In genomic region chr1:155063550-155064108, GRCh38 we compare ENCODE assay signal across 8 cellular contexts. TPM values are rescaled to one million over a fixed set of nuclear protein-coding genes. Genes with fewer than 3 reads are reported as not detected.
DNase-seq lines count a peak whose midpoint lies in the region; ATAC-seq and TF ChIP-seq lines count a peak whose summit lies in the region.

A gene with protein sequence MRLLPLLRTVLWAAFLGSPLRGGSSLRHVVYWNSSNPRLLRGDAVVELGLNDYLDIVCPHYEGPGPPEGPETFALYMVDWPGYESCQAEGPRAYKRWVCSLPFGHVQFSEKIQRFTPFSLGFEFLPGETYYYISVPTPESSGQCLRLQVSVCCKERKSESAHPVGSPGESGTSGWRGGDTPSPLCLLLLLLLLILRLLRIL (plus strand): TSS chr1:155063740. CDS start chr1:155063824, 84 bp downstream.

- H3K36me3 Mint-ChIP-seq in WTC11: peaks cover 21% of the 10 kb centered on the region

- peaks cover 19% of the 10 kb centered on the region for H3K4me1 Mint-ChIP-seq in WTC11

- peak within 1 kb of the TSS; percentile 91 for H3K4me3 Mint-ChIP-seq in WTC11

- H3K27ac ChIP-seq in caudate nucleus (ENCODE audit: low read depth, low read length): peak within 1 kb of the TSS; percentile 54

- peak within 1 kb of the TSS; percentile 98 for H3K27ac Mint-ChIP-seq in WTC11

- no peaks in the 10 kb centered on the region for H3K27me3 Mint-ChIP-seq in WTC11 (ENCODE audit: low read depth)

- H3K9me3 Mint-ChIP-seq in WTC11: no peaks in the 10 kb centered on the region

- CTCF ChIA-PET in WTC11 (lab: Charles Lee): interaction anchor here (0.6 to 8.3 kb wide), 17 partner anchors 13 to 496 kb away, joined by 3 to 176 read pairs (median 20); partner anchors contain the start of genes ADAM15, CHRNB2, CKS1B and EFNA3

- DNase-seq in NCI-H2029 treated with DMSO at 0.1 percent for 48 hours (lab: John Stamatoyannopoulos, UW) (peak; percentile 10), NCI-H2029 (lab: John Stamatoyannopoulos, UW) (no peak), NCI-H2171 treated with DMSO at 0.1 percent for 48 hours (lab: John Stamatoyannopoulos, UW) (peak; percentile 76), WTC11 (ENCODE audit: low spot score) (peak; percentile 93), caudate nucleus (lab: John Stamatoyannopoulos, UW) (peak in 41 of 61 donors; percentile 8 to 70 (median 35)), islet precursor cell (peak; percentile 93)
- DNase-seq in stimulated activated CD4-positive, alpha-beta T cell treated with anti-CD3 and anti-CD28 coated beads, Interleukin-12 subunit alpha, Interleukin-12 subunit beta, amount 100 ng/mL, for 4 hours: peak; percentile 78

- peak; percentile 79 for ATAC-seq in HG02852 (IDR thresholded peaks at IDR 0.05; ENCODE audit: unreplicated experiment)
- ATAC-seq in WTC11: peak; percentile 74

- no peak for TF ChIP-seq CTCF in WTC11 (IDR thresholded peaks at IDR 0.05)

- POLR2A ChIA-PET in WTC11 (lab: Charles Lee): interaction anchor here (0.7 to 3.5 kb wide), 5 partner anchors 17 to 104 kb away, joined by 3 to 10 read pairs (median 3); no protein-coding TSS in a partner anchor

TF ChIP-seq in WTC11, 78 proteins besides CTCF, POLR2A, EP300 and RAD21:
- TF ChIP-seq JAZF1 (CRISPR knock-in tag; IDR thresholded peaks at IDR 0.05): no peak
- peak; percentile 18; the same call in 1 of the 2 replicates for TF ChIP-seq MAX (CRISPR knock-in tag; IDR thresholded peaks at IDR 0.05)
- TF ChIP-seq, protein P1, sequence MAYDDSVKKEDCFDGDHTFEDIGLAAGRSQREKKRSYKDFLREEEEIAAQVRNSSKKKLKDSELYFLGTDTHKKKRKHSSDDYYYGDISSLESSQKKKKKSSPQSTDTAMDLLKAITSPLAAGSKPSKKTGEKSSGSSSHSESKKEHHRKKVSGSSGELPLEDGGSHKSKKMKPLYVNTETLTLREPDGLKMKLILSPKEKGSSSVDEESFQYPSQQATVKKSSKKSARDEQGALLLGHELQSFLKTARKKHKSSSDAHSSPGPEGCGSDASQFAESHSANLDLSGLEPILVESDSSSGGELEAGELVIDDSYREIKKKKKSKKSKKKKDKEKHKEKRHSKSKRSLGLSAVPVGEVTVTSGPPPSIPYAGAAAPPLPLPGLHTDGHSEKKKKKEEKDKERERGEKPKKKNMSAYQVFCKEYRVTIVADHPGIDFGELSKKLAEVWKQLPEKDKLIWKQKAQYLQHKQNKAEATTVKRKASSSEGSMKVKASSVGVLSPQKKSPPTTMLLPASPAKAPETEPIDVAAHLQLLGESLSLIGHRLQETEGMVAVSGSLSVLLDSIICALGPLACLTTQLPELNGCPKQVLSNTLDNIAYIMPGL (CRISPR knock-in tag; IDR thresholded peaks at IDR 0.05): no peak
- TF ChIP-seq EMX1 (CRISPR knock-in tag; IDR thresholded peaks at IDR 0.05): 0 out of 2 replicates have a peak, but pooled peaks have one; percentile 8
- no peak for TF ChIP-seq ZBTB21 (CRISPR knock-in tag; IDR thresholded peaks at IDR 0.05; ENCODE audit: borderline replicate concordance)
- TF ChIP-seq CBFB (CRISPR knock-in tag; IDR thresholded peaks at IDR 0.05; ENCODE audit: low read depth): 0 out of 2 replicates have a peak, but pooled peaks have one; percentile 51
- TF ChIP-seq FOXP1 (CRISPR knock-in tag; IDR thresholded peaks at IDR 0.05; ENCODE audit: borderline replicate concordance): no peak
- TF ChIP-seq SP1 (CRISPR knock-in tag; conservative IDR thresholded peaks at IDR 0.05): peak; percentile 62
- TF ChIP-seq ETV6 (CRISPR knock-in tag; IDR thresholded peaks at IDR 0.05): peak; percentile 92
- TF ChIP-seq ZNF425 (CRISPR knock-in tag; conservative IDR thresholded peaks at IDR 0.05): no peak
- peak; percentile 6; the same call in 1 of the 2 replicates for TF ChIP-seq NFYB (CRISPR knock-in tag; conservative IDR thresholded peaks at IDR 0.05; ENCODE audit: low read depth)
- TF ChIP-seq, protein P2, sequence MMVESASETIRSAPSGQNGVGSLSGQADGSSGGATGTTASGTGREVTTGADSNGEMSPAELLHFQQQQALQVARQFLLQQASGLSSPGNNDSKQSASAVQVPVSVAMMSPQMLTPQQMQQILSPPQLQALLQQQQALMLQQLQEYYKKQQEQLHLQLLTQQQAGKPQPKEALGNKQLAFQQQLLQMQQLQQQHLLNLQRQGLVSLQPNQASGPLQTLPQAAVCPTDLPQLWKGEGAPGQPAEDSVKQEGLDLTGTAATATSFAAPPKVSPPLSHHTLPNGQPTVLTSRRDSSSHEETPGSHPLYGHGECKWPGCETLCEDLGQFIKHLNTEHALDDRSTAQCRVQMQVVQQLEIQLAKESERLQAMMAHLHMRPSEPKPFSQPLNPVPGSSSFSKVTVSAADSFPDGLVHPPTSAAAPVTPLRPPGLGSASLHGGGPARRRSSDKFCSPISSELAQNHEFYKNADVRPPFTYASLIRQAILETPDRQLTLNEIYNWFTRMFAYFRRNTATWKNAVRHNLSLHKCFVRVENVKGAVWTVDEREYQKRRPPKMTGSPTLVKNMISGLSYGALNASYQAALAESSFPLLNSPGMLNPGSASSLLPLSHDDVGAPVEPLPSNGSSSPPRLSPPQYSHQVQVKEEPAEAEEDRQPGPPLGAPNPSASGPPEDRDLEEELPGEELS (CRISPR knock-in tag; IDR thresholded peaks at IDR 0.05): peak; percentile 82
TF ChIP-seq in WTC11: peak in this region for 7.

RNA-seq across cellular contexts. Expression of the gene that starts here (rescaled TPM):
- total RNA-seq in WTC11 (2021): 19.5 to 22.7 TPM (median 22.3 TPM) in 3 replicates
